ENCODE assay signal across 1 cellular context in the genomic region with DNA sequence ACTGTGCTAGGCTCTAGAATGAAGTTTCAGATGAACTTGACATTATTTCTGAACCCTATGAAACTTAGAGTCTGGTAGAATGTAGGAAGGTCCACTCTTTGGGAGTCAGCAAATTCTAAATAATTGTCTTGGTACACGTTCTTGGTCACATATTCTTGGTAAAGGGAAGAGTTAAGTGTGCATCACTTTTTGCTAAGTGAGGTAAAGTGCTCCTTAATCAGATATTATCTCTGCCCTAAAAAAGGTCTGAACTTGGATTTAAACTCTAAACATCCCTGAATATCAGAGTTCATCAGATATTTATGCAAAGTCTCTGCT.
TF ChIP-seq lines count a peak whose summit lies in the region.

No MANE protein-coding gene starts in this region.

TF ChIP-seq in K562, 482 proteins besides CTCF, POLR2A, EP300 and RAD21:
- TF ChIP-seq, protein P1, sequence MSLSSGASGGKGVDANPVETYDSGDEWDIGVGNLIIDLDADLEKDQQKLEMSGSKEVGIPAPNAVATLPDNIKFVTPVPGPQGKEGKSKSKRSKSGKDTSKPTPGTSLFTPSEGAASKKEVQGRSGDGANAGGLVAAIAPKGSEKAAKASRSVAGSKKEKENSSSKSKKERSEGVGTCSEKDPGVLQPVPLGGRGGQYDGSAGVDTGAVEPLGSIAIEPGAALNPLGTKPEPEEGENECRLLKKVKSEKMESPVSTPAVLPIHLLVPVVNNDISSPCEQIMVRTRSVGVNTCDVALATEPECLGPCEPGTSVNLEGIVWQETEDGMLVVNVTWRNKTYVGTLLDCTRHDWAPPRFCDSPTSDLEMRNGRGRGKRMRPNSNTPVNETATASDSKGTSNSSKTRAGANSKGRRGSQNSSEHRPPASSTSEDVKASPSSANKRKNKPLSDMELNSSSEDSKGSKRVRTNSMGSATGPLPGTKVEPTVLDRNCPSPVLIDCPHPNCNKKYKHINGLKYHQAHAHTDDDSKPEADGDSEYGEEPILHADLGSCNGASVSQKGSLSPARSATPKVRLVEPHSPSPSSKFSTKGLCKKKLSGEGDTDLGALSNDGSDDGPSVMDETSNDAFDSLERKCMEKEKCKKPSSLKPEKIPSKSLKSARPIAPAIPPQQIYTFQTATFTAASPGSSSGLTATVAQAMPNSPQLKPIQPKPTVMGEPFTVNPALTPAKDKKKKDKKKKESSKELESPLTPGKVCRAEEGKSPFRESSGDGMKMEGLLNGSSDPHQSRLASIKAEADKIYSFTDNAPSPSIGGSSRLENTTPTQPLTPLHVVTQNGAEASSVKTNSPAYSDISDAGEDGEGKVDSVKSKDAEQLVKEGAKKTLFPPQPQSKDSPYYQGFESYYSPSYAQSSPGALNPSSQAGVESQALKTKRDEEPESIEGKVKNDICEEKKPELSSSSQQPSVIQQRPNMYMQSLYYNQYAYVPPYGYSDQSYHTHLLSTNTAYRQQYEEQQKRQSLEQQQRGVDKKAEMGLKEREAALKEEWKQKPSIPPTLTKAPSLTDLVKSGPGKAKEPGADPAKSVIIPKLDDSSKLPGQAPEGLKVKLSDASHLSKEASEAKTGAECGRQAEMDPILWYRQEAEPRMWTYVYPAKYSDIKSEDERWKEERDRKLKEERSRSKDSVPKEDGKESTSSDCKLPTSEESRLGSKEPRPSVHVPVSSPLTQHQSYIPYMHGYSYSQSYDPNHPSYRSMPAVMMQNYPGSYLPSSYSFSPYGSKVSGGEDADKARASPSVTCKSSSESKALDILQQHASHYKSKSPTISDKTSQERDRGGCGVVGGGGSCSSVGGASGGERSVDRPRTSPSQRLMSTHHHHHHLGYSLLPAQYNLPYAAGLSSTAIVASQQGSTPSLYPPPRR (CRISPR knock-in tag; IDR thresholded peaks at IDR 0.05; ENCODE audit: borderline replicate concordance) = no peak
- TF ChIP-seq RBFOX2 (IDR thresholded peaks at IDR 0.05; ENCODE audit: low read depth, low read length) (0 out of 2 replicates have a peak, but pooled peaks have one; percentile 6), BACH1 (tag; IDR thresholded peaks at IDR 0.05) (peak; percentile 57; the same call in 1 of the 2 replicates), ZNF212 (CRISPR knock-in tag; IDR thresholded peaks at IDR 0.05) (no peak), CCNT2 (IDR thresholded peaks at IDR 0.05; ENCODE audit: borderline replicate concordance, extremely low read depth, insufficient read length, low read depth, low read length) (no peak), ATF7 (IDR thresholded peaks at IDR 0.05) (no peak), NFRKB (IDR thresholded peaks at IDR 0.05; ENCODE audit: low read depth) (0 out of 2 replicates have a peak, but pooled peaks have one; percentile 44), ZNF589 (CRISPR knock-in tag; IDR thresholded peaks at IDR 0.05; ENCODE audit: low read depth) (0 out of 2 replicates have a peak, but pooled peaks have one; percentile 54), MTA1 (IDR thresholded peaks at IDR 0.05; ENCODE audit: borderline replicate concordance) (no peak), JUND (IDR thresholded peaks at IDR 0.05; ENCODE audit: borderline replicate concordance, low read depth, low read length) (no peak), JUND (tag; IDR thresholded peaks at IDR 0.05; ENCODE audit: borderline replicate concordance, low read depth, low read length) (0 out of 3 replicates have a peak, but pooled peaks have one; percentile 5), MAFG (tag; conservative IDR thresholded peaks at IDR 0.05) (no peak), RAD51 (IDR thresholded peaks at IDR 0.05; ENCODE audit: borderline replicate concordance, low read depth) (no peak), MTA3 (IDR thresholded peaks at IDR 0.05; ENCODE audit: borderline replicate concordance) (0 out of 2 replicates have a peak, but pooled peaks have one; percentile 26), C11orf30 (IDR thresholded peaks at IDR 0.05; ENCODE audit: low read depth) (peak; percentile 70; the same call in 1 of the 2 replicates)
- TF ChIP-seq, protein P2, sequence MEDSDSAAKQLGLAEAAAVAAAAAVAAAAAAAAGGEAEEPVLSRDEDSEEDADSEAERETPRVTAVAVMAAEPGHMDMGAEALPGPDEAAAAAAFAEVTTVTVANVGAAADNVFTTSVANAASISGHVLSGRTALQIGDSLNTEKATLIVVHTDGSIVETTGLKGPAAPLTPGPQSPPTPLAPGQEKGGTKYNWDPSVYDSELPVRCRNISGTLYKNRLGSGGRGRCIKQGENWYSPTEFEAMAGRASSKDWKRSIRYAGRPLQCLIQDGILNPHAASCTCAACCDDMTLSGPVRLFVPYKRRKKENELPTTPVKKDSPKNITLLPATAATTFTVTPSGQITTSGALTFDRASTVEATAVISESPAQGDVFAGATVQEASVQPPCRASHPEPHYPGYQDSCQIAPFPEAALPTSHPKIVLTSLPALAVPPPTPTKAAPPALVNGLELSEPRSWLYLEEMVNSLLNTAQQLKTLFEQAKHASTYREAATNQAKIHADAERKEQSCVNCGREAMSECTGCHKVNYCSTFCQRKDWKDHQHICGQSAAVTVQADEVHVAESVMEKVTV (CRISPR knock-in tag; IDR thresholded peaks at IDR 0.05) = no peak
TF ChIP-seq in K562: peak in this region for 7.
